ENCODE assay signal across 8 cellular contexts in genomic region chr14:21476526-21476924, GRCh38. TPM values are rescaled to one million over a fixed set of nuclear protein-coding genes. Genes with fewer than 3 reads are reported as not detected.
A peak's percentile ranks its signal among the peaks of the same experiment; 100 is the strongest.
DNase-seq lines count a peak whose midpoint lies in the region; ATAC-seq, FAIRE-seq and TF ChIP-seq lines count a peak whose summit lies in the region.

No MANE protein-coding gene starts in this region.

- peak overlapping the region; percentile 91 for H3K4me3 Mint-ChIP-seq in activated T-helper 17 cell treated with anti-CD3 and anti-CD28 coated beads, Interleukin-2, amount 50 U/mL, for 72 hours
- H3K4me3 Mint-ChIP-seq in glutamatergic neuron (ENCODE audit: unreplicated experiment) = peak overlapping the region; percentile 100

- peak overlapping the region; percentile 66 to 85 (median 77) for H3K27ac ChIP-seq in pancreas

- FAIRE-seq in pancreas (lab: Jason Lieb, UNC) (no peak), urothelium cell line (lab: Jason Lieb, UNC) (no peak)

- H3K36me3 ChIP-seq in pancreas = no peaks in the 10 kb centered on the region

- no peaks in the 10 kb centered on the region for H3K27me3 ChIP-seq in pancreas

- ATAC-seq in GM21529 (IDR thresholded peaks at IDR 0.05; ENCODE audit: unreplicated experiment) (peak; percentile 31), pancreas (peak; percentile 88 to 94 (median 89))
- peak; percentile 63 for ATAC-seq in activated T-helper 17 cell treated with anti-CD3 and anti-CD28 coated beads, Interleukin-2, amount 50 U/mL, for 72 hours (replicated peaks)

- no peaks in the 10 kb centered on the region for H3K9me3 Mint-ChIP-seq in activated T-helper 17 cell treated with anti-CD3 and anti-CD28 coated beads, Interleukin-2, amount 50 U/mL, for 72 hours
- H3K9me3 Mint-ChIP-seq in glutamatergic neuron (ENCODE audit: unreplicated experiment) = peaks cover 6% of the 10 kb centered on the region

- DNase-seq in D341Med (ENCODE audit: low spot score) (peak; percentile 86), NCI-H526 (lab: John Stamatoyannopoulos, UW) (peak; percentile 87 to 94), glutamatergic neuron (peak; percentile 71), pancreas (peak; percentile 88 to 93 (median 90)), urothelium cell line (ENCODE audit: low spot score) (peak; percentile 85), pons (ENCODE audit: low spot score) (no peak)

- H3K9me3 ChIP-seq in pancreas = no peaks in the 10 kb centered on the region

- 1% methylated on average over 27 of the region's 27 CpGs for WGBS in pancreas, 2 donors

- H3K4me1 Mint-ChIP-seq in activated T-helper 17 cell treated with anti-CD3 and anti-CD28 coated beads, Interleukin-2, amount 50 U/mL, for 72 hours = peaks cover 10% of the 10 kb centered on the region
- H3K4me1 Mint-ChIP-seq in glutamatergic neuron (ENCODE audit: low read depth, unreplicated experiment) = peaks cover 3% of the 10 kb centered on the region

- peak overlapping the region; percentile 94 for H3K27ac Mint-ChIP-seq in activated T-helper 17 cell treated with anti-CD3 and anti-CD28 coated beads, Interleukin-2, amount 50 U/mL, for 72 hours
- H3K27ac Mint-ChIP-seq in glutamatergic neuron (ENCODE audit: unreplicated experiment) = peak overlapping the region; percentile 90

- peaks cover 5 to 17% (median 7%) of the 10 kb centered on the region in 3 donors for H3K4me1 ChIP-seq in pancreas

- peak overlapping the region; percentile 70 to 86 (median 80) for H3K4me3 ChIP-seq in pancreas

- TF ChIP-seq CTCF in glutamatergic neuron (IDR thresholded peaks at IDR 0.05; ENCODE audit: partially characterized antibody, unreplicated experiment) = no peak
- no peak for TF ChIP-seq CTCF in pancreas (IDR thresholded peaks at IDR 0.05)

- no peaks in the 10 kb centered on the region for H3K27me3 Mint-ChIP-seq in activated T-helper 17 cell treated with anti-CD3 and anti-CD28 coated beads, Interleukin-2, amount 50 U/mL, for 72 hours
- H3K27me3 Mint-ChIP-seq in glutamatergic neuron (ENCODE audit: unreplicated experiment) = peaks cover 6% of the 10 kb centered on the region

- H3K36me3 Mint-ChIP-seq in activated T-helper 17 cell treated with anti-CD3 and anti-CD28 coated beads, Interleukin-2, amount 50 U/mL, for 72 hours (ENCODE audit: low read depth) = peaks cover 86% of the 10 kb centered on the region
- H3K36me3 Mint-ChIP-seq in glutamatergic neuron (ENCODE audit: unreplicated experiment) = no peaks in the 10 kb centered on the region

- intact Hi-C loops in pancreas (cut with DNase I) = no loop called here

RNA-seq across cellular contexts. Expression of gene RAB2B, which starts 0.2 kb away (rescaled TPM):
- total RNA-seq in activated T-helper 17 cell treated with anti-CD3 and anti-CD28 coated beads, Interleukin-2, amount 50 U/mL, for 72 hours = 10 to 100 TPM; 30.6 to 69.2 TPM
- total RNA-seq in glutamatergic neuron (ENCODE audit: unreplicated experiment) (75.2 TPM), pancreas (10 to 100 TPM in 2 of 6 donors, 1 to 10 TPM in 4; 5.7 to 14.3 (median 8.8) TPM)
- polyA plus RNA-seq in pancreas = 10 to 100 TPM; 13.8 to 18.6 TPM

RNA-seq across cellular contexts. Expression of gene TOX4, which starts 0.5 kb away (rescaled TPM):
- total RNA-seq in activated T-helper 17 cell treated with anti-CD3 and anti-CD28 coated beads, Interleukin-2, amount 50 U/mL, for 72 hours = 10 to 100 TPM; 78.5 to 81.7 TPM
- 63.0 TPM for total RNA-seq in glutamatergic neuron (ENCODE audit: unreplicated experiment)
- total RNA-seq in pancreas = 10 to 100 TPM; 33.7 to 39.7 (median 37.6) TPM
- polyA plus RNA-seq in pancreas = 10 to 100 TPM; 13.2 to 14.7 TPM

RNA-seq across cellular contexts. Expression of gene CHD8, which starts 20.6 kb away (rescaled TPM):
- 100 to 1,000 TPM; 105 to 124 TPM for total RNA-seq in activated T-helper 17 cell treated with anti-CD3 and anti-CD28 coated beads, Interleukin-2, amount 50 U/mL, for 72 hours
- total RNA-seq in glutamatergic neuron (ENCODE audit: unreplicated experiment) (146 TPM), pancreas (10 to 100 TPM; 21.7 to 42.4 (median 25.6) TPM)
- polyA plus RNA-seq in pancreas = 10 to 100 TPM; 20.5 to 32.1 TPM

RNA-seq across cellular contexts. Expression of gene METTL3, which starts 34.6 kb away (rescaled TPM):
- total RNA-seq in activated T-helper 17 cell treated with anti-CD3 and anti-CD28 coated beads, Interleukin-2, amount 50 U/mL, for 72 hours = 10 to 100 TPM; 59.5 to 71.9 TPM
- total RNA-seq in glutamatergic neuron (ENCODE audit: unreplicated experiment) (90.0 TPM), pancreas (10 to 100 TPM; 14.2 to 27.6 (median 18.6) TPM)
- polyA plus RNA-seq in pancreas = 10 to 100 TPM; 34.2 to 45.8 TPM

RNA-seq across cellular contexts. Expression of gene SALL2, which starts 49.6 kb away (rescaled TPM):
- 1 to 10 TPM; 1.2 to 6.0 TPM for total RNA-seq in activated T-helper 17 cell treated with anti-CD3 and anti-CD28 coated beads, Interleukin-2, amount 50 U/mL, for 72 hours
- 62.9 TPM for total RNA-seq in glutamatergic neuron (ENCODE audit: unreplicated experiment)
- total RNA-seq in pancreas = 1 to 10 TPM; 1.8 to 6.0 (median 3.6) TPM
- 10 to 100 TPM in 1 of 2 donors, 1 to 10 TPM in 1; 2.3 to 11.9 TPM for polyA plus RNA-seq in pancreas

Comparison
In these comparisons a context has a peak if more than half of its experiments do, and no peak if none do; other contexts are left out.
1. ATAC-seq: peak in every context shown above with its lines; median percentile 89 in pancreas; 63 in activated T-helper 17 cell treated with anti-CD3 and anti-CD28 coated beads, Interleukin-2, amount 50 U/mL, for 72 hours; 31 in GM21529.